9 cellular contexts compared by ENCODE assay signal in the genomic region with DNA sequence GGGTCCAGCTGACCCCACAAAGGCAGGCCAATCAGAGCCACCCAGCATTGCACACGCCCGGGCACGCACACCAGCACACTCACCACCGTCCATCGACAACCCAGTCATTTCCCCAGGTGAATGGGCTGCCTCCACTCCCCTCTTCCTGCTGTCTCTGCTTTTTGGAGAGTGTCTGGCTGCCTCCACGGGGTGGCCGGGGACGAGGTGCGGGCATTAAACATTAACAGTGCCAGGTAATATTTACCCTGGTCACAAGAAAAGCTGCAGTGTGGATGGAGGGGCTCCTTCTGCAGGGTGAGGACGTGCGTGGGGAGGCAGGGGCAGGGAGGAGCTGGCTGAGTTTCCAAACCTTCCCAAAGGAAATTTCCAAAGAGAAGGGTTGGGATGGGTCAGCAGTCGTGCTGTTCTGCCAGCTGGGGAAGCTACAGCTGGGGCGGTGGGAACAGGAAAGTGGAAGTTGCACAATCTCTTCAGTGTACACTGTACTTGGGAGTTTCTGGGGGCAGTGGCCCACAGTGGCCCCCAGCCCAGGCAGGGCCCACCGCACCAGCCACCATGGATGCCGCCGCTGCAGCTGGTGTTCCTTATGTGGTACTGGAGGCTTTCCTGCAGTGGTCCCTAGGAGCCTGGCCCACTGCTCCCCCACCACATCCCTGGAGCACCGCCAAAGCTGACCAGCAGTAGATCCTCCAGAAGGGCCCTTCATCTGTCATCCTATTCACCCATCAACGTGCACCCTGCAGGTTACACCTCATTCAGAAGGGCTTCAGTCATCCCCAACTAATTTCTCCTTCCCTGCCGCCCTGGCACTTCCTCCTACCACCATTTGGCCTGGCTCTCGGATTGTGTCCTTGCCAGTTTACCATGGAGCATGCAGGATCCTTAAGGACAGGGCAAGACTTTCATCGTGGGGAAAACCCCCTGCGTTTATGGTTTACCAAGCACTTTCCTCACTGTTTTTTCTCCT. TPM values are rescaled to one million over a fixed set of nuclear protein-coding genes. Genes with fewer than 3 reads are reported as not detected.
DNase-seq lines count a peak whose midpoint lies in the region; ATAC-seq and TF ChIP-seq lines count a peak whose summit lies in the region.
"Had no signal": no experiment of that assay in that cellular context is flagged by ENCODE, and none has a peak within 500 bp of the region (broad histone marks: within the 10 kb centered on the region; RNA-seq: fewer than 3 reads in every experiment).

A gene (minus strand): TSS at position 174 of the 967 bp plus-strand sequence. CDS start 66 bp downstream, at position 108.

- H3K4me2 ChIP-seq in DND-41 (ENCODE audit: insufficient read depth, low read length), result peak within 1 kb of the TSS; percentile 64

- H2AFZ ChIP-seq in DND-41 (ENCODE audit: low read depth, low read length), result peak within 1 kb of the TSS; percentile 46; the same call in 1 of the 2 replicates

- DNase-seq in DND-41 (peak; percentile 69), SKM-1 treated with dmso at 0.1 percent for 144 hours (lab: John Stamatoyannopoulos, UW; ENCODE audit: unreplicated experiment) (peak; percentile 48), fibroblast of the aortic adventitia (ENCODE audit: low read depth) (peak; percentile 14), renal cortical epithelial cell (ENCODE audit: low read depth) (peak; percentile 89), GM19240 (ENCODE audit: insufficient read length, low spot score) (no peak), brain microvascular endothelial cell (no peak), SIG-M5 treated with dmso at 0.1 percent for 504 hours (lab: John Stamatoyannopoulos, UW; ENCODE audit: unreplicated experiment) (no peak)

- no peak for TF ChIP-seq CTCF in DND-41 (IDR thresholded peaks at IDR 0.05; ENCODE audit: borderline replicate concordance, extremely low read depth, low read length, poor library complexity, severe bottlenecking)
- TF ChIP-seq CTCF in fibroblast of the aortic adventitia (IDR thresholded peaks at IDR 0.05; ENCODE audit: insufficient read depth, low read length), result no peak
- no peak for TF ChIP-seq CTCF in brain microvascular endothelial cell (IDR thresholded peaks at IDR 0.05; ENCODE audit: low read depth, low read length, missing control alignments)

- in situ Hi-C loops in brain microvascular endothelial cell (cut with HindIII; ENCODE audit: low pct_ligation_motif_present, low sequenced_read_pairs), result loop anchor here (25.0 kb wide), 2 partner anchors 112 to 388 kb away; a partner anchor contains a TSS

- no peaks in the 10 kb centered on the region for H4K20me1 ChIP-seq in DND-41 (ENCODE audit: insufficient read depth, low read length)

- H3K27ac ChIP-seq in DND-41 (ENCODE audit: low read length) (peak within 1 kb of the TSS; percentile 97), brain microvascular endothelial cell (no peak within 1 kb of the TSS)
- H3K27ac ChIP-seq: VCaP had no signal

- H3K4me1 ChIP-seq in DND-41 (ENCODE audit: insufficient read depth, low read length), result peaks cover 86% of the 10 kb centered on the region

- peaks cover 69% of the 10 kb centered on the region for H3K79me2 ChIP-seq in DND-41 (ENCODE audit: insufficient read depth, low read length)

- H3K27me3 ChIP-seq in DND-41 (ENCODE audit: insufficient read depth, low read length, poor library complexity) (no peaks in the 10 kb centered on the region), brain microvascular endothelial cell (replicated peaks) (no peaks in the 10 kb centered on the region)

- no peaks in the 10 kb centered on the region for H3K9me3 ChIP-seq in DND-41 (ENCODE audit: insufficient read depth, low read length, severe bottlenecking)

- ATAC-seq in DND-41 (ENCODE audit: insufficient read depth, low read depth) (peak; percentile 2; the same call in 1 of the 3 replicates), HG02571 (IDR thresholded peaks at IDR 0.05; ENCODE audit: unreplicated experiment) (no peak)

- H3K36me3 ChIP-seq in DND-41 (ENCODE audit: insufficient read depth, low read length) (peaks cover 43% of the 10 kb centered on the region), brain microvascular endothelial cell (replicated peaks) (no peaks in the 10 kb centered on the region)

- peak within 1 kb of the TSS; percentile 82 for H3K9ac ChIP-seq in DND-41 (ENCODE audit: low read depth, low read length)

- H3K4me3 ChIP-seq in DND-41 (ENCODE audit: low read depth in 1 of 2, low read length in 2 of 2), result peak within 1 kb of the TSS; percentile 12 to 53; a peak in 3 of 4 replicates
- H3K4me3 ChIP-seq in fibroblast of the aortic adventitia (ENCODE audit: low read depth, low read length), result no peak within 1 kb of the TSS
- H3K4me3 ChIP-seq in brain microvascular endothelial cell (ENCODE audit: low read depth, low read length), result no peak within 1 kb of the TSS

RNA-seq across cellular contexts. Expression of the gene that starts here (rescaled TPM):
- total RNA-seq in fibroblast of the aortic adventitia (ENCODE audit: low replicate concordance) (not detected in 2 replicates), renal cortical epithelial cell (361 and 706 TPM in 2 replicates)

Comparison
In these comparisons a context has a peak if more than half of its experiments do, and no peak if none do; other contexts are left out.
1. RNA of the gene that starts here (total RNA-seq): 361 to 706 TPM in renal cortical epithelial cell; not detected in fibroblast of the aortic adventitia; every median in the first group is over 100 times any median in the second.
2. Peak in DNase-seq in fibroblast of the aortic adventitia; RNA of the gene not detected or under 1 TPM.
3. DNase-seq: peak in DND-41 (single experiment), SKM-1 treated with dmso at 0.1 percent for 144 hours (single experiment) and renal cortical epithelial cell (single experiment); none in GM19240 (single experiment), brain microvascular endothelial cell (single experiment) and SIG-M5 treated with dmso at 0.1 percent for 504 hours (single experiment).
4. H3K4me3 ChIP-seq: peak in DND-41 (2 of 2); none in fibroblast of the aortic adventitia (single experiment) and brain microvascular endothelial cell (single experiment).